9 cellular contexts compared by ENCODE assay signal in the genomic region with DNA sequence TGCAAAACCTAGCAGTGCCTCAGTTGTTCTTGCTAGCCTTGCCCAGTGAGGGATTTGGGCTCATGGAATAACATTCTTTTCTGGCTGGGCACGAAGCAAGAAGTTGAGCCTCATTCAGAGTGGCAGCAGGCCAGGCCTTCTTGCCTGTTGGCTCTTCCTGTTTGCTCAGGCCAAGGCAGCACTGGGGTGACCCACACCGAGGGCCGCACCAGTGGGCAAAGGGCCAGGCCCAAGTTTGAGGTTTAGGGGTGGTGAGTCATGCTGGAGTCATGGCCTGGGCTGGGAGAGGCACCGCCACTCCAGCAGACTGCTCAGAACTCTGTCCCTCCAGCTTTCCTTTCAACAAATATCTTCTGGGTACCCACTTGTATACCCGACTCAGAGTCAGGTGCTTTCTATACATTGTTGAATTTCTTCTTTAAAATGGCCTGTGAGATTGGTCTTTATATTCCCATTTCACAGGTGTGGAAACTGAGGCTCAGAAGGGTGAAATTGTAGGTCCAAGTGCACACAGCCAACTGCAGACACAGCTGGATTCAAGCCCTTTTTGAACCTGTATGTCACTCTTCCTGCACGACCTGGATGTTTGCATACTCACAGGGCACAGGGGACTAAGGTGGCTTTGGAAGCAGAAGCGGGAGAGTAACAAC.
DNase-seq lines count a peak whose midpoint lies in the region; ATAC-seq and TF ChIP-seq lines count a peak whose summit lies in the region.
"Had no signal": no experiment of that assay in that cellular context is flagged by ENCODE, and none has a peak within 500 bp of the region (broad histone marks: within the 10 kb centered on the region; RNA-seq: fewer than 3 reads in every experiment).

No MANE protein-coding gene starts in this region.

- ATAC-seq in lung (ENCODE audit: insufficient read depth, low FRiP score) (peak; percentile 88), HG03045 (IDR thresholded peaks at IDR 0.05; ENCODE audit: unreplicated experiment) (no peak), HG02870 (IDR thresholded peaks at IDR 0.05; ENCODE audit: unreplicated experiment) (no peak)

- no peak for TF ChIP-seq CTCF in AG09319 (IDR thresholded peaks at IDR 0.05; ENCODE audit: low read depth, low read length)
- TF ChIP-seq CTCF in chondrocyte (IDR thresholded peaks at IDR 0.05) = no peak
- TF ChIP-seq CTCF in lung (IDR thresholded peaks at IDR 0.05; ENCODE audit: control extremely low read depth, extremely low read depth) = no peak

- H3K36me3 ChIP-seq in lung (ENCODE audit: control insufficient read depth in 2 of 2, insufficient read depth in 2 of 2, low read length in 2 of 2) = no peaks in the 10 kb centered on the region

- DNase-seq in AG09319 (ENCODE audit: extremely low read depth, low read depth) (peak; percentile 92), MV-4-11 (lab: John Stamatoyannopoulos, UW) (peak; percentile 90), chondrocyte (ENCODE audit: low spot score) (no peak), lung (ENCODE audit: low spot score) (peak; percentile 88), T-helper 9 cell (no peak)
- no peak for DNase-seq in activated effector memory CD4-positive, alpha-beta T cell treated with anti-CD3 and anti-CD28 coated beads, Interleukin-2, amount 50 U/mL, for 16 hours

- H3K27me3 Mint-ChIP-seq in chondrocyte (ENCODE audit: low read depth) = no peaks in the 10 kb centered on the region

- no peak overlapping the region for H3K27ac ChIP-seq in lung (ENCODE audit: low read depth in 1 of 2, low read length in 1 of 2)

- H3K27me3 ChIP-seq in lung (ENCODE audit: control insufficient read depth, insufficient read depth) = no peaks in the 10 kb centered on the region

- peak overlapping the region; percentile 63 for H3K27ac Mint-ChIP-seq in chondrocyte (ENCODE audit: unreplicated experiment)
- H3K27ac Mint-ChIP-seq: IgD-negative memory B cell had no signal

- 46 to 68% methylated on average over 7 of the region's 7 CpGs for WGBS in lung, 2 donors

- H3K36me3 Mint-ChIP-seq in chondrocyte (ENCODE audit: low read depth) = peaks cover 12% of the 10 kb centered on the region
- H3K36me3 Mint-ChIP-seq: IgD-negative memory B cell had no signal

- H3K4me3 ChIP-seq in lung = no peak overlapping the region

- H3K9me3 ChIP-seq in lung (ENCODE audit: control insufficient read depth in 2 of 2, insufficient read depth in 1 of 2, low read length in 1 of 2) = peaks cover 0 to 5% of the 10 kb centered on the region in 2 donors

- no peak overlapping the region for H3K4me3 Mint-ChIP-seq in chondrocyte (ENCODE audit: unreplicated experiment)
- H3K4me3 Mint-ChIP-seq: IgD-negative memory B cell had no signal

- H3K9me3 Mint-ChIP-seq in chondrocyte (ENCODE audit: low read depth) = peaks cover 22% of the 10 kb centered on the region

- H3K4me1 Mint-ChIP-seq in chondrocyte (ENCODE audit: low read depth) = peaks cover 24% of the 10 kb centered on the region
- H3K4me1 Mint-ChIP-seq: IgD-negative memory B cell had no signal

- H3K4me1 ChIP-seq in lung (ENCODE audit: control insufficient read depth in 2 of 2, insufficient read depth in 2 of 2, low read length in 2 of 2) = peaks cover 0 to 5% of the 10 kb centered on the region in 2 donors

Comparison
In these comparisons a context has a peak if more than half of its experiments do, and no peak if none do; other contexts are left out.
1. DNase-seq: peak in AG09319 (single experiment), MV-4-11 (single experiment) and lung (single experiment); none in chondrocyte (single experiment), T-helper 9 cell (single experiment) and activated effector memory CD4-positive, alpha-beta T cell treated with anti-CD3 and anti-CD28 coated beads, Interleukin-2, amount 50 U/mL, for 16 hours (single experiment).